ENCODE assay signal across 17 cellular contexts in the genomic region with DNA sequence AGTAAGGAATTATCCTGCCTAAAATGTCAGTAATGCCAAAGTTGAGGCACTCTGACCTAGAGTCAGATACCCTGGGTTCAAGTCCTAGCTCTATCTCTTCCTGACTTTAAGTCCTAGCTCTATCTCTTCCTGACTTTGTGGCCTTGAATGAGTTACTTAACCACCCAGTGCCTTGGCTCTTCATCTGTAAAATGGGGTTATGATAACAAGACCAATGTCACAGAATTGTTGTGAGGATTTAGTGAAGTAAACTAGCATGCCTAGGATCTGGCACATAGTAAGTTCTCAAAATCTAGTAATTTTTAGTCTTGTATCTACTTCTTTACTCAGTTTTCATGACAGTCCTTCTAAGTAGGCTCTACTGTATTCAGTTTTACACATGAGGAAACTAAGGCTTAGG. TPM values are rescaled to one million over a fixed set of nuclear protein-coding genes. Genes with fewer than 3 reads are reported as not detected.
DNase-seq lines count a peak whose midpoint lies in the region; ATAC-seq and TF ChIP-seq lines count a peak whose summit lies in the region.
"Had no signal": no experiment of that assay in that cellular context is flagged by ENCODE, and none has a peak within 500 bp of the region (broad histone marks: within the 10 kb centered on the region; RNA-seq: fewer than 3 reads in every experiment).

No MANE protein-coding gene starts in this region.

- H3K27ac ChIP-seq in OCI-LY1 (ENCODE audit: low read depth, low read length, poor library complexity, severe bottlenecking) = no peak overlapping the region
- no peak overlapping the region for H3K27ac ChIP-seq in coronary artery
- no peak overlapping the region for H3K27ac ChIP-seq in smooth muscle cell (ENCODE audit: low read depth)
- no peak overlapping the region for H3K27ac ChIP-seq in foreskin keratinocyte
- H3K27ac ChIP-seq: upper lobe of right lung had no signal

- no peaks in the 10 kb centered on the region for H3F3A ChIP-seq in OCI-LY1 (ENCODE audit: insufficient read depth, low read length)
- peaks cover 4% of the 10 kb centered on the region for H3F3A ChIP-seq in smooth muscle cell (ENCODE audit: low read depth)

- TF ChIP-seq CTCF in OCI-LY1 (IDR thresholded peaks at IDR 0.05; ENCODE audit: low read length) (no peak), coronary artery (IDR thresholded peaks at IDR 0.05) (no peak), smooth muscle cell (IDR thresholded peaks at IDR 0.05; ENCODE audit: borderline replicate concordance, insufficient read depth, poor library complexity, severe bottlenecking) (no peak), foreskin keratinocyte (conservative IDR thresholded peaks at IDR 0.05) (no peak)

- no peak for DNase-seq in activated naive CD4-positive, alpha-beta T cell treated with anti-CD3 and anti-CD28 coated beads, Interleukin-2, amount 10 ng/mL, durations not matched to agents 7 days and 5 days
- no peak for DNase-seq in activated naive CD4-positive, alpha-beta T cell treated with anti-CD3 and anti-CD28 coated beads, Interleukin-2, amount 50 U/mL, for 16 hours
- DNase-seq in coronary artery (ENCODE audit: low spot score) = no peak
- no peak for DNase-seq in smooth muscle cell (lab: John Stamatoyannopoulos, UW; ENCODE audit: unreplicated experiment)
- DNase-seq in foreskin keratinocyte = no peak
- no peak for DNase-seq in activated CD4-positive, CD25-positive, alpha-beta regulatory T cell treated with anti-CD3 and anti-CD28 coated beads, Interleukin-2, amount 50 U/mL, for 72 hours
- DNase-seq in retina = no peak
- DNase-seq: foreskin melanocyte; KG1; midbrain; NCI-H146; NCI-H510A; RPMI8226; stimulated activated CD8-positive, alpha-beta memory T cell treated with anti-CD3 and anti-CD28 coated beads, Interleukin-4, amount 100 ng/mL, for 48 hours; upper lobe of right lung had no signal

- no peak overlapping the region for H3K27ac Mint-ChIP-seq in activated naive CD4-positive, alpha-beta T cell treated with anti-CD3 and anti-CD28 coated beads, Interleukin-2, amount 10 ng/mL, durations not matched to agents 7 days and 5 days
- H3K27ac Mint-ChIP-seq: progenitor cell of endocrine pancreas had no signal

- H3K79me2 ChIP-seq in OCI-LY1 (ENCODE audit: insufficient read depth, low read length) (peaks cover 14% of the 10 kb centered on the region; the same call in 1 of the 2 replicates), smooth muscle cell (ENCODE audit: low read depth) (peaks cover 69% of the 10 kb centered on the region)

- peaks cover 50% of the 10 kb centered on the region for H3K4me1 Mint-ChIP-seq in activated naive CD4-positive, alpha-beta T cell treated with anti-CD3 and anti-CD28 coated beads, Interleukin-2, amount 10 ng/mL, durations not matched to agents 7 days and 5 days

- H3K36me3 Mint-ChIP-seq in activated naive CD4-positive, alpha-beta T cell treated with anti-CD3 and anti-CD28 coated beads, Interleukin-2, amount 10 ng/mL, durations not matched to agents 7 days and 5 days = peaks cover 18% of the 10 kb centered on the region

- H3K9ac ChIP-seq in OCI-LY1 (ENCODE audit: low read length) = no peak overlapping the region
- no peak overlapping the region for H3K9ac ChIP-seq in smooth muscle cell (ENCODE audit: low read depth)

- peak overlapping the region; percentile 2 for H3K4me3 Mint-ChIP-seq in activated naive CD4-positive, alpha-beta T cell treated with anti-CD3 and anti-CD28 coated beads, Interleukin-2, amount 10 ng/mL, durations not matched to agents 7 days and 5 days

- no peak for ATAC-seq in foreskin keratinocyte
- ATAC-seq: upper lobe of right lung had no signal

- H3K4me2 ChIP-seq in OCI-LY1 (ENCODE audit: low read length) (peak overlapping the region; percentile 81), smooth muscle cell (peak overlapping the region; percentile 97)

- H3K4me3 ChIP-seq in OCI-LY1 (ENCODE audit: low read depth, low read length, poor library complexity, severe bottlenecking) (peak overlapping the region; percentile 99), coronary artery (peak overlapping the region; percentile 97), smooth muscle cell (peak overlapping the region; percentile 5)
- H3K4me3 ChIP-seq: upper lobe of right lung had no signal

- H3K36me3 ChIP-seq in OCI-LY1 (ENCODE audit: insufficient read depth, low read length) (no peaks in the 10 kb centered on the region), smooth muscle cell (ENCODE audit: low read depth) (no peaks in the 10 kb centered on the region)
- H3K36me3 ChIP-seq: upper lobe of right lung had no signal

- H3K9me2 ChIP-seq in OCI-LY1 (ENCODE audit: low read depth, low read length) = no peaks in the 10 kb centered on the region

- peaks cover 4% of the 10 kb centered on the region for H3K9me3 Mint-ChIP-seq in activated naive CD4-positive, alpha-beta T cell treated with anti-CD3 and anti-CD28 coated beads, Interleukin-2, amount 10 ng/mL, durations not matched to agents 7 days and 5 days

- H4K20me1 ChIP-seq in OCI-LY1 (ENCODE audit: insufficient read depth, low read length) = no peaks in the 10 kb centered on the region
- H4K20me1 ChIP-seq in smooth muscle cell (ENCODE audit: low read depth) = peaks cover 65% of the 10 kb centered on the region

- CTCF ChIA-PET in activated naive CD4-positive, alpha-beta T cell treated with anti-CD3 and anti-CD28 coated beads, Interleukin-2, amount 10 ng/mL, durations not matched to agents 7 days and 5 days (lab: Charles Lee) = interaction anchor here (1.4 kb wide), 1 partner anchor 9 kb away, joined by 3 read pairs; no protein-coding TSS in a partner anchor

- no peak overlapping the region for H2AFZ ChIP-seq in OCI-LY1 (ENCODE audit: low read length)
- no peak overlapping the region for H2AFZ ChIP-seq in smooth muscle cell (ENCODE audit: low read depth)

- no peaks in the 10 kb centered on the region for H3K27me3 ChIP-seq in OCI-LY1 (ENCODE audit: insufficient read depth, low read length)
- H3K27me3 ChIP-seq in smooth muscle cell (ENCODE audit: low read depth) = no peaks in the 10 kb centered on the region
- no peaks in the 10 kb centered on the region for H3K27me3 ChIP-seq in foreskin keratinocyte
- H3K27me3 ChIP-seq: upper lobe of right lung had no signal

- H3K9me3 ChIP-seq in OCI-LY1 (ENCODE audit: low read length) = 0 out of 2 replicates have a peak, but pooled peaks cover under 1% of the 10 kb centered on the region
- H3K9me3 ChIP-seq in smooth muscle cell (replicated peaks; ENCODE audit: low read depth) = no peaks in the 10 kb centered on the region
- H3K9me3 ChIP-seq: upper lobe of right lung had no signal

- H3K4me1 ChIP-seq in OCI-LY1 (ENCODE audit: insufficient read depth, low read length, severe bottlenecking) (peaks cover 45% of the 10 kb centered on the region), smooth muscle cell (ENCODE audit: low read depth) (peaks cover 10% of the 10 kb centered on the region), foreskin keratinocyte (peaks cover 25% of the 10 kb centered on the region)

- no peaks in the 10 kb centered on the region for H3K27me3 Mint-ChIP-seq in activated naive CD4-positive, alpha-beta T cell treated with anti-CD3 and anti-CD28 coated beads, Interleukin-2, amount 10 ng/mL, durations not matched to agents 7 days and 5 days
- H3K27me3 Mint-ChIP-seq: progenitor cell of endocrine pancreas had no signal

RNA-seq across cellular contexts. Expression of a gene that starts 2.0 kb away (rescaled TPM):
- total RNA-seq in smooth muscle cell (22.7 and 27.3 TPM in 2 replicates), foreskin keratinocyte (21.3 and 24.6 TPM in 2 replicates)
- polyA plus RNA-seq in smooth muscle cell (18.2 and 21.5 TPM in 2 replicates), foreskin keratinocyte (9.0 and 10.0 TPM in 2 replicates)

Comparison
In these comparisons a context has a peak if more than half of its experiments do, and no peak if none do; other contexts are left out.
1. H3K4me3 ChIP-seq: peak in every context shown above with its lines; median percentile 99 in OCI-LY1; 97 in coronary artery; 5 in smooth muscle cell.